ENCODE assay signal across 10 cellular contexts in genomic region chr2:16774980-16775963, GRCh38.
A peak's percentile ranks its signal among the peaks of the same experiment; 100 is the strongest.
DNase-seq lines count a peak whose midpoint lies in the region; ATAC-seq and TF ChIP-seq lines count a peak whose summit lies in the region.
"Had no signal": no experiment of that assay in that cellular context is flagged by ENCODE, and none has a peak within 500 bp of the region (broad histone marks: within the 10 kb centered on the region; RNA-seq: fewer than 3 reads in every experiment).

No MANE protein-coding gene starts in this region.

- TF ChIP-seq CTCF in astrocyte of the spinal cord (IDR thresholded peaks at IDR 0.05; ENCODE audit: low read depth, low read length) (peak; percentile 39), GM13976 (IDR thresholded peaks at IDR 0.05; ENCODE audit: borderline replicate concordance, control extremely low read depth, extremely low read depth, insufficient read depth, missing control alignments) (no peak)

- CTCF ChIA-PET in activated CD8-positive, alpha-beta T cell treated with anti-CD3 and anti-CD28 coated beads, Interleukin-2, amount 10 ng/mL, durations not matched to agents 7 days and 5 days (lab: Charles Lee): no interaction called here

- peak; percentile 59 for DNase-seq in G401 (ENCODE audit: low spot score)
- peak; percentile 86 for DNase-seq in NCI-H748 (lab: John Stamatoyannopoulos, UW; ENCODE audit: unreplicated experiment)
- DNase-seq in astrocyte of the spinal cord (ENCODE audit: low read depth, low spot score): peak; percentile 31
- DNase-seq in midbrain (lab: John Stamatoyannopoulos, UW): peak; percentile 24
- no peak for DNase-seq in effector CD8-positive, alpha-beta T cell (lab: John Stamatoyannopoulos, UW)
- DNase-seq in kidney tubule cell (ENCODE audit: low spot score): no peak
- DNase-seq in activated CD8-positive, alpha-beta T cell treated with anti-CD3 and anti-CD28 coated beads, Interleukin-2, amount 10 ng/mL, durations not matched to agents 7 days and 5 days: no peak
- no peak for DNase-seq in GM13976 (ENCODE audit: low spot score)
- DNase-seq: kidney glomerular epithelial cell had no signal

- POLR2A ChIA-PET in activated CD8-positive, alpha-beta T cell treated with anti-CD3 and anti-CD28 coated beads, Interleukin-2, amount 10 ng/mL, durations not matched to agents 7 days and 5 days (lab: Charles Lee): no interaction called here

- in situ Hi-C loops in G401 (cut with HindIII; ENCODE audit: low sequenced_read_pairs) (no loop called here), astrocyte of the spinal cord (cut with HindIII; ENCODE audit: low sequenced_read_pairs) (no loop called here), GM13976 (cut with MboI; ENCODE audit: low sequenced_read_pairs, unreplicated experiment) (loop anchor here (10.0 to 25.0 kb wide), 2 partner anchors 530 to 887 kb away; no protein-coding TSS in a partner anchor)

- H3K4me3 Mint-ChIP-seq in activated CD8-positive, alpha-beta T cell treated with anti-CD3 and anti-CD28 coated beads, Interleukin-2, amount 10 ng/mL, durations not matched to agents 7 days and 5 days: no peak overlapping the region

- H3K27ac Mint-ChIP-seq in activated CD8-positive, alpha-beta T cell treated with anti-CD3 and anti-CD28 coated beads, Interleukin-2, amount 10 ng/mL, durations not matched to agents 7 days and 5 days: no peak overlapping the region

- H3K9me3 Mint-ChIP-seq in activated CD8-positive, alpha-beta T cell treated with anti-CD3 and anti-CD28 coated beads, Interleukin-2, amount 10 ng/mL, durations not matched to agents 7 days and 5 days (ENCODE audit: insufficient read depth): no peaks in the 10 kb centered on the region

- ATAC-seq in activated CD8-positive, alpha-beta T cell treated with anti-CD3 and anti-CD28 coated beads, Interleukin-2, amount 10 ng/mL, durations not matched to agents 7 days and 5 days: no peak

- no peaks in the 10 kb centered on the region for H3K36me3 Mint-ChIP-seq in activated CD8-positive, alpha-beta T cell treated with anti-CD3 and anti-CD28 coated beads, Interleukin-2, amount 10 ng/mL, durations not matched to agents 7 days and 5 days (ENCODE audit: low read depth)

- H3K4me1 Mint-ChIP-seq in activated CD8-positive, alpha-beta T cell treated with anti-CD3 and anti-CD28 coated beads, Interleukin-2, amount 10 ng/mL, durations not matched to agents 7 days and 5 days (ENCODE audit: low read depth): no peaks in the 10 kb centered on the region

- no peak overlapping the region for H3K4me3 ChIP-seq in astrocyte of the spinal cord (ENCODE audit: low read depth, low read length)
- H3K4me3 ChIP-seq: thoracic aorta had no signal

- H3K27me3 Mint-ChIP-seq in activated CD8-positive, alpha-beta T cell treated with anti-CD3 and anti-CD28 coated beads, Interleukin-2, amount 10 ng/mL, durations not matched to agents 7 days and 5 days (ENCODE audit: low read depth): no peaks in the 10 kb centered on the region

Comparison
In these comparisons a context has a peak if more than half of its experiments do, and no peak if none do; other contexts are left out.
1. DNase-seq: peak in G401 (single experiment), NCI-H748 (single experiment), astrocyte of the spinal cord (single experiment) and midbrain (single experiment); none in effector CD8-positive, alpha-beta T cell (single experiment), kidney tubule cell (single experiment), activated CD8-positive, alpha-beta T cell treated with anti-CD3 and anti-CD28 coated beads, Interleukin-2, amount 10 ng/mL, durations not matched to agents 7 days and 5 days (single experiment) and GM13976 (single experiment).